In the genomic region with DNA sequence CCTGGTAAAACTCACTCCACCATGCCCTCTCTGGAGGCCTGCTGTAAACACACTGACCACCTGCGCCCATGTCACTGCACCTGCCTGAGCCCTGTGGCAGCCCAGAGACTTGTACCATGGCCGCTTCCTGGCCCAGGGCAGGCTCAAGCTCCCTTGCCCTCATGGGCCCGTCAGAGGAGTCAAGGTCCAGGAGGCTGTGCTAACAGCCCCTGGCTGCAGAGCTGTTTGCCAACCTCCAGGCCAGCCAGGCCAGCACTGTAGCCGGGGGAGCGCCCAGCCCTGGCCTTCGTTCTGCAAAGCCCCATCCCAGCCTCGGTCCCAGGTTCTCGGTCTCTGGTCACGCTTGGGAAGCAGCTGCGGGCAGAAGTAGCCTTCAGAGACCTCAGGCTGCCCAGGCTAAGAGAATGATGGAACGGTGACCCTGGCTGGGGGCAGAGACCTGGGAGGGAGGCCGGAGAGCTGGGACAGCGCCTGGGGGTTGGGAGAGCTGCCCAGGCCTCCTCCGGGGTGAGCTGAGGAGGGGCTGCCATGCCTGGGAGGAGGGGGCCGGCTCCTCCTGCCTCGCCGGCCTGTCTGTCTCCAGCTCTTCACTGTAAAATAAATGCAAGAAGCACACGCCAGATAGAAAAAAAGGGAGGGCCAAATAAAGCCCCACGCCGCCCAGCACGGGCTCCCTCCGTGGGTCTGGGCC, we compare ENCODE assay signal across 1 cellular context.
TF ChIP-seq lines count a peak whose summit lies in the region.

No MANE protein-coding gene starts in this region.

TF ChIP-seq in HepG2, 621 proteins besides CTCF, POLR2A, EP300 and RAD21 (continued from another document and continues in another):
- TF ChIP-seq, protein P1, sequence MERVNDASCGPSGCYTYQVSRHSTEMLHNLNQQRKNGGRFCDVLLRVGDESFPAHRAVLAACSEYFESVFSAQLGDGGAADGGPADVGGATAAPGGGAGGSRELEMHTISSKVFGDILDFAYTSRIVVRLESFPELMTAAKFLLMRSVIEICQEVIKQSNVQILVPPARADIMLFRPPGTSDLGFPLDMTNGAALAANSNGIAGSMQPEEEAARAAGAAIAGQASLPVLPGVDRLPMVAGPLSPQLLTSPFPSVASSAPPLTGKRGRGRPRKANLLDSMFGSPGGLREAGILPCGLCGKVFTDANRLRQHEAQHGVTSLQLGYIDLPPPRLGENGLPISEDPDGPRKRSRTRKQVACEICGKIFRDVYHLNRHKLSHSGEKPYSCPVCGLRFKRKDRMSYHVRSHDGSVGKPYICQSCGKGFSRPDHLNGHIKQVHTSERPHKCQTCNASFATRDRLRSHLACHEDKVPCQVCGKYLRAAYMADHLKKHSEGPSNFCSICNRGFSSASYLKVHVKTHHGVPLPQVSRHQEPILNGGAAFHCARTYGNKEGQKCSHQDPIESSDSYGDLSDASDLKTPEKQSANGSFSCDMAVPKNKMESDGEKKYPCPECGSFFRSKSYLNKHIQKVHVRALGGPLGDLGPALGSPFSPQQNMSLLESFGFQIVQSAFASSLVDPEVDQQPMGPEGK (CRISPR knock-in tag; IDR thresholded peaks at IDR 0.05), result peak; percentile 19; the same call in 1 of the 2 replicates
- TF ChIP-seq ZNF337 (CRISPR knock-in tag; IDR thresholded peaks at IDR 0.05; ENCODE audit: borderline replicate concordance, low read depth), result no peak
- TF ChIP-seq ZFP36 (IDR thresholded peaks at IDR 0.05; ENCODE audit: borderline replicate concordance, low read depth, low read length, partially characterized antibody), result no peak
- TF ChIP-seq HES4 (CRISPR knock-in tag; IDR thresholded peaks at IDR 0.05; ENCODE audit: borderline replicate concordance), result 0 out of 2 replicates have a peak, but pooled peaks have one; percentile 54
- TF ChIP-seq, protein P2, sequence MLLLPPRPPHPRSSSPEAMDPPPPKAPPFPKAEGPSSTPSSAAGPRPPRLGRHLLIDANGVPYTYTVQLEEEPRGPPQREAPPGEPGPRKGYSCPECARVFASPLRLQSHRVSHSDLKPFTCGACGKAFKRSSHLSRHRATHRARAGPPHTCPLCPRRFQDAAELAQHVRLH (CRISPR knock-in tag; IDR thresholded peaks at IDR 0.05; ENCODE audit: borderline replicate concordance, low read depth), result peak; percentile 44; the same call in 1 of the 2 replicates
- TF ChIP-seq ZNF180 (CRISPR knock-in tag; IDR thresholded peaks at IDR 0.05; ENCODE audit: borderline replicate concordance, low read depth), result no peak
- TF ChIP-seq, protein P3, sequence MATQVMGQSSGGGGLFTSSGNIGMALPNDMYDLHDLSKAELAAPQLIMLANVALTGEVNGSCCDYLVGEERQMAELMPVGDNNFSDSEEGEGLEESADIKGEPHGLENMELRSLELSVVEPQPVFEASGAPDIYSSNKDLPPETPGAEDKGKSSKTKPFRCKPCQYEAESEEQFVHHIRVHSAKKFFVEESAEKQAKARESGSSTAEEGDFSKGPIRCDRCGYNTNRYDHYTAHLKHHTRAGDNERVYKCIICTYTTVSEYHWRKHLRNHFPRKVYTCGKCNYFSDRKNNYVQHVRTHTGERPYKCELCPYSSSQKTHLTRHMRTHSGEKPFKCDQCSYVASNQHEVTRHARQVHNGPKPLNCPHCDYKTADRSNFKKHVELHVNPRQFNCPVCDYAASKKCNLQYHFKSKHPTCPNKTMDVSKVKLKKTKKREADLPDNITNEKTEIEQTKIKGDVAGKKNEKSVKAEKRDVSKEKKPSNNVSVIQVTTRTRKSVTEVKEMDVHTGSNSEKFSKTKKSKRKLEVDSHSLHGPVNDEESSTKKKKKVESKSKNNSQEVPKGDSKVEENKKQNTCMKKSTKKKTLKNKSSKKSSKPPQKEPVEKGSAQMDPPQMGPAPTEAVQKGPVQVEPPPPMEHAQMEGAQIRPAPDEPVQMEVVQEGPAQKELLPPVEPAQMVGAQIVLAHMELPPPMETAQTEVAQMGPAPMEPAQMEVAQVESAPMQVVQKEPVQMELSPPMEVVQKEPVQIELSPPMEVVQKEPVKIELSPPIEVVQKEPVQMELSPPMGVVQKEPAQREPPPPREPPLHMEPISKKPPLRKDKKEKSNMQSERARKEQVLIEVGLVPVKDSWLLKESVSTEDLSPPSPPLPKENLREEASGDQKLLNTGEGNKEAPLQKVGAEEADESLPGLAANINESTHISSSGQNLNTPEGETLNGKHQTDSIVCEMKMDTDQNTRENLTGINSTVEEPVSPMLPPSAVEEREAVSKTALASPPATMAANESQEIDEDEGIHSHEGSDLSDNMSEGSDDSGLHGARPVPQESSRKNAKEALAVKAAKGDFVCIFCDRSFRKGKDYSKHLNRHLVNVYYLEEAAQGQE (IDR thresholded peaks at IDR 0.05; ENCODE audit: borderline replicate concordance in 1 of 2, low read depth in 1 of 2, low read length in 2 of 2), result 0 out of 4 replicates have a peak, but pooled peaks of 1 of the 2 experiments have one; percentile 31
- no peak for TF ChIP-seq JARID2 (CRISPR knock-in tag; IDR thresholded peaks at IDR 0.05; ENCODE audit: insufficient replicate concordance)
- TF ChIP-seq REXO4 (CRISPR knock-in tag; IDR thresholded peaks at IDR 0.05; ENCODE audit: borderline replicate concordance), result no peak
- TF ChIP-seq, protein P4, sequence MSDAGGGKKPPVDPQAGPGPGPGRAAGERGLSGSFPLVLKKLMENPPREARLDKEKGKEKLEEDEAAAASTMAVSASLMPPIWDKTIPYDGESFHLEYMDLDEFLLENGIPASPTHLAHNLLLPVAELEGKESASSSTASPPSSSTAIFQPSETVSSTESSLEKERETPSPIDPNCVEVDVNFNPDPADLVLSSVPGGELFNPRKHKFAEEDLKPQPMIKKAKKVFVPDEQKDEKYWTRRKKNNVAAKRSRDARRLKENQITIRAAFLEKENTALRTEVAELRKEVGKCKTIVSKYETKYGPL (CRISPR knock-in tag; IDR thresholded peaks at IDR 0.05), result no peak
- TF ChIP-seq ZNF614 (CRISPR knock-in tag; IDR thresholded peaks at IDR 0.05; ENCODE audit: borderline replicate concordance), result no peak
- 0 out of 2 replicates have a peak, but pooled peaks have one; percentile 6 for TF ChIP-seq ZNF629 (CRISPR knock-in tag; conservative IDR thresholded peaks at IDR 0.05)
- TF ChIP-seq, protein P5, sequence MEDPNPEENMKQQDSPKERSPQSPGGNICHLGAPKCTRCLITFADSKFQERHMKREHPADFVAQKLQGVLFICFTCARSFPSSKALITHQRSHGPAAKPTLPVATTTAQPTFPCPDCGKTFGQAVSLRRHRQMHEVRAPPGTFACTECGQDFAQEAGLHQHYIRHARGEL (CRISPR knock-in tag; IDR thresholded peaks at IDR 0.05), result no peak
- TF ChIP-seq, protein P6, sequence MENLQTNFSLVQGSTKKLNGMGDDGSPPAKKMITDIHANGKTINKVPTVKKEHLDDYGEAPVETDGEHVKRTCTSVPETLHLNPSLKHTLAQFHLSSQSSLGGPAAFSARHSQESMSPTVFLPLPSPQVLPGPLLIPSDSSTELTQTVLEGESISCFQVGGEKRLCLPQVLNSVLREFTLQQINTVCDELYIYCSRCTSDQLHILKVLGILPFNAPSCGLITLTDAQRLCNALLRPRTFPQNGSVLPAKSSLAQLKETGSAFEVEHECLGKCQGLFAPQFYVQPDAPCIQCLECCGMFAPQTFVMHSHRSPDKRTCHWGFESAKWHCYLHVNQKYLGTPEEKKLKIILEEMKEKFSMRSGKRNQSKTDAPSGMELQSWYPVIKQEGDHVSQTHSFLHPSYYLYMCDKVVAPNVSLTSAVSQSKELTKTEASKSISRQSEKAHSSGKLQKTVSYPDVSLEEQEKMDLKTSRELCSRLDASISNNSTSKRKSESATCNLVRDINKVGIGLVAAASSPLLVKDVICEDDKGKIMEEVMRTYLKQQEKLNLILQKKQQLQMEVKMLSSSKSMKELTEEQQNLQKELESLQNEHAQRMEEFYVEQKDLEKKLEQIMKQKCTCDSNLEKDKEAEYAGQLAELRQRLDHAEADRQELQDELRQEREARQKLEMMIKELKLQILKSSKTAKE (CRISPR knock-in tag; IDR thresholded peaks at IDR 0.05; ENCODE audit: borderline replicate concordance), result no peak
- TF ChIP-seq GATAD2A (CRISPR knock-in tag; IDR thresholded peaks at IDR 0.05), result 0 out of 2 replicates have a peak, but pooled peaks have one; percentile 43
- no peak for TF ChIP-seq CAMTA2 (CRISPR knock-in tag; IDR thresholded peaks at IDR 0.05; ENCODE audit: borderline replicate concordance)
- no peak for TF ChIP-seq CBX5 (CRISPR knock-in tag; IDR thresholded peaks at IDR 0.05; ENCODE audit: borderline replicate concordance)
- TF ChIP-seq, protein P7, sequence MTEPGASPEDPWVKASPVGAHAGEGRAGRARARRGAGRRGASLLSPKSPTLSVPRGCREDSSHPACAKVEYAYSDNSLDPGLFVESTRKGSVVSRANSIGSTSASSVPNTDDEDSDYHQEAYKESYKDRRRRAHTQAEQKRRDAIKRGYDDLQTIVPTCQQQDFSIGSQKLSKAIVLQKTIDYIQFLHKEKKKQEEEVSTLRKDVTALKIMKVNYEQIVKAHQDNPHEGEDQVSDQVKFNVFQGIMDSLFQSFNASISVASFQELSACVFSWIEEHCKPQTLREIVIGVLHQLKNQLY (CRISPR knock-in tag; IDR thresholded peaks at IDR 0.05), result 0 out of 2 replicates have a peak, but pooled peaks have one; percentile 37
- no peak for TF ChIP-seq ZNF235 (CRISPR knock-in tag; IDR thresholded peaks at IDR 0.05; ENCODE audit: borderline replicate concordance)
- 0 out of 2 replicates have a peak, but pooled peaks have one; percentile 11 for TF ChIP-seq MIXL1 (CRISPR knock-in tag; IDR thresholded peaks at IDR 0.05)
- TF ChIP-seq, protein P8, sequence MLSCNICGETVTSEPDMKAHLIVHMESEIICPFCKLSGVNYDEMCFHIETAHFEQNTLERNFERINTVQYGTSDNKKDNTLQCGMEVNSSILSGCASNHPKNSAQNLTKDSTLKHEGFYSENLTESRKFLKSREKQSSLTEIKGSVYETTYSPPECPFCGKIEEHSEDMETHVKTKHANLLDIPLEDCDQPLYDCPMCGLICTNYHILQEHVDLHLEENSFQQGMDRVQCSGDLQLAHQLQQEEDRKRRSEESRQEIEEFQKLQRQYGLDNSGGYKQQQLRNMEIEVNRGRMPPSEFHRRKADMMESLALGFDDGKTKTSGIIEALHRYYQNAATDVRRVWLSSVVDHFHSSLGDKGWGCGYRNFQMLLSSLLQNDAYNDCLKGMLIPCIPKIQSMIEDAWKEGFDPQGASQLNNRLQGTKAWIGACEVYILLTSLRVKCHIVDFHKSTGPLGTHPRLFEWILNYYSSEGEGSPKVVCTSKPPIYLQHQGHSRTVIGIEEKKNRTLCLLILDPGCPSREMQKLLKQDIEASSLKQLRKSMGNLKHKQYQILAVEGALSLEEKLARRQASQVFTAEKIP (CRISPR knock-in tag; IDR thresholded peaks at IDR 0.05; ENCODE audit: borderline replicate concordance), result no peak
- TF ChIP-seq ZNF709 (CRISPR knock-in tag; IDR thresholded peaks at IDR 0.05), result no peak
- TF ChIP-seq, protein P9, sequence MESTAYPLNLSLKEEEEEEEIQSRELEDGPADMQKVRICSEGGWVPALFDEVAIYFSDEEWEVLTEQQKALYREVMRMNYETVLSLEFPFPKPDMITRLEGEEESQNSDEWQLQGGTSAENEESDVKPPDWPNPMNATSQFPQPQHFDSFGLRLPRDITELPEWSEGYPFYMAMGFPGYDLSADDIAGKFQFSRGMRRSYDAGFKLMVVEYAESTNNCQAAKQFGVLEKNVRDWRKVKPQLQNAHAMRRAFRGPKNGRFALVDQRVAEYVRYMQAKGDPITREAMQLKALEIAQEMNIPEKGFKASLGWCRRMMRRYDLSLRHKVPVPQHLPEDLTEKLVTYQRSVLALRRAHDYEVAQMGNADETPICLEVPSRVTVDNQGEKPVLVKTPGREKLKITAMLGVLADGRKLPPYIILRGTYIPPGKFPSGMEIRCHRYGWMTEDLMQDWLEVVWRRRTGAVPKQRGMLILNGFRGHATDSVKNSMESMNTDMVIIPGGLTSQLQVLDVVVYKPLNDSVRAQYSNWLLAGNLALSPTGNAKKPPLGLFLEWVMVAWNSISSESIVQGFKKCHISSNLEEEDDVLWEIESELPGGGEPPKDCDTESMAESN (CRISPR knock-in tag; conservative IDR thresholded peaks at IDR 0.05), result no peak
- TF ChIP-seq ZNF3 (CRISPR knock-in tag; IDR thresholded peaks at IDR 0.05), result no peak
- TF ChIP-seq REL (CRISPR knock-in tag; conservative IDR thresholded peaks at IDR 0.05), result no peak
- peak; percentile 20; the same call in 1 of the 2 replicates for TF ChIP-seq RXRB (CRISPR knock-in tag; IDR thresholded peaks at IDR 0.05; ENCODE audit: borderline replicate concordance)
- TF ChIP-seq GPN1 (CRISPR knock-in tag; IDR thresholded peaks at IDR 0.05; ENCODE audit: borderline replicate concordance), result no peak
- TF ChIP-seq, protein P10, sequence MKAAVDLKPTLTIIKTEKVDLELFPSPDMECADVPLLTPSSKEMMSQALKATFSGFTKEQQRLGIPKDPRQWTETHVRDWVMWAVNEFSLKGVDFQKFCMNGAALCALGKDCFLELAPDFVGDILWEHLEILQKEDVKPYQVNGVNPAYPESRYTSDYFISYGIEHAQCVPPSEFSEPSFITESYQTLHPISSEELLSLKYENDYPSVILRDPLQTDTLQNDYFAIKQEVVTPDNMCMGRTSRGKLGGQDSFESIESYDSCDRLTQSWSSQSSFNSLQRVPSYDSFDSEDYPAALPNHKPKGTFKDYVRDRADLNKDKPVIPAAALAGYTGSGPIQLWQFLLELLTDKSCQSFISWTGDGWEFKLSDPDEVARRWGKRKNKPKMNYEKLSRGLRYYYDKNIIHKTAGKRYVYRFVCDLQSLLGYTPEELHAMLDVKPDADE (CRISPR knock-in tag; IDR thresholded peaks at IDR 0.05), result no peak
- TF ChIP-seq HMG20B (CRISPR knock-in tag; conservative IDR thresholded peaks at IDR 0.05), result no peak
- TF ChIP-seq, protein P11, sequence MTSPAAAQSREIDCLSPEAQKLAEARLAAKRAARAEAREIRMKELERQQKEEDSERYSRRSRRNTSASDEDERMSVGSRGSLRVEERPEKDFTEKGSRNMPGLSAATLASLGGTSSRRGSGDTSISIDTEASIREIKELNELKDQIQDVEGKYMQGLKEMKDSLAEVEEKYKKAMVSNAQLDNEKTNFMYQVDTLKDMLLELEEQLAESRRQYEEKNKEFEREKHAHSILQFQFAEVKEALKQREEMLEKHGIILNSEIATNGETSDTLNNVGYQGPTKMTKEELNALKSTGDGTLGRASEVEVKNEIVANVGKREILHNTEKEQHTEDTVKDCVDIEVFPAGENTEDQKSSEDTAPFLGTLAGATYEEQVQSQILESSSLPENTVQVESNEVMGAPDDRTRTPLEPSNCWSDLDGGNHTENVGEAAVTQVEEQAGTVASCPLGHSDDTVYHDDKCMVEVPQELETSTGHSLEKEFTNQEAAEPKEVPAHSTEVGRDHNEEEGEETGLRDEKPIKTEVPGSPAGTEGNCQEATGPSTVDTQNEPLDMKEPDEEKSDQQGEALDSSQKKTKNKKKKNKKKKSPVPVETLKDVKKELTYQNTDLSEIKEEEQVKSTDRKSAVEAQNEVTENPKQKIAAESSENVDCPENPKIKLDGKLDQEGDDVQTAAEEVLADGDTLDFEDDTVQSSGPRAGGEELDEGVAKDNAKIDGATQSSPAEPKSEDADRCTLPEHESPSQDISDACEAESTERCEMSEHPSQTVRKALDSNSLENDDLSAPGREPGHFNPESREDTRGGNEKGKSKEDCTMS (CRISPR knock-in tag; conservative IDR thresholded peaks at IDR 0.05), result no peak
